Comparison of ENCODE assay signal across 22 cellular contexts in genomic region chr7:6420680-6421079, GRCh38. TPM values are rescaled to one million over a fixed set of nuclear protein-coding genes. Genes with fewer than 3 reads are reported as not detected.
DNase-seq lines count a peak whose midpoint lies in the region; ATAC-seq and TF ChIP-seq lines count a peak whose summit lies in the region.
"Had no signal": no experiment of that assay in that cellular context is flagged by ENCODE, and none has a peak within 500 bp of the region (broad histone marks: within the 10 kb centered on the region; RNA-seq: fewer than 3 reads in every experiment).

No MANE protein-coding gene starts in this region.

- no peak overlapping the region for H3K27ac ChIP-seq in aorta (ENCODE audit: low read depth in 1 of 2, low read length in 2 of 2)
- H3K27ac ChIP-seq: 22Rv1 had no signal

- 90 to 94% methylated on average over 10 of the region's 10 CpGs for WGBS in aorta, 2 donors

- no peak for ATAC-seq in aorta (ENCODE audit: low FRiP score)
- ATAC-seq: CD8-positive, alpha-beta T cell; HCT116 had no signal

- H3K36me3 Mint-ChIP-seq in endothelial cell (ENCODE audit: low read depth, unreplicated experiment) (peaks cover 50% of the 10 kb centered on the region), HFFc6 (ENCODE audit: low read depth) (peaks cover 56% of the 10 kb centered on the region)

- H3K9me3 Mint-ChIP-seq in endothelial cell (ENCODE audit: unreplicated experiment) (no peaks in the 10 kb centered on the region), HFFc6 (peaks cover 4% of the 10 kb centered on the region; the same call in 1 of the 2 replicates)
- H3K9me3 Mint-ChIP-seq: CD8-positive, alpha-beta T cell had no signal

- peak overlapping the region; percentile 82 for H3K4me3 Mint-ChIP-seq in endothelial cell (ENCODE audit: unreplicated experiment)
- no peak overlapping the region for H3K4me3 Mint-ChIP-seq in HFFc6
- H3K4me3 Mint-ChIP-seq: CD8-positive, alpha-beta T cell had no signal

- no peaks in the 10 kb centered on the region for H3K36me3 ChIP-seq in aorta (ENCODE audit: control insufficient read depth in 1 of 2, insufficient read depth in 2 of 2, low read length in 1 of 2)

- H3K27me3 Mint-ChIP-seq in endothelial cell (ENCODE audit: unreplicated experiment) = peaks cover 7% of the 10 kb centered on the region
- H3K27me3 Mint-ChIP-seq in HFFc6 (ENCODE audit: insufficient read depth) = 0 out of 2 replicates have a peak, but pooled peaks cover 1% of the 10 kb centered on the region

- no peak for TF ChIP-seq CTCF in endothelial cell (IDR thresholded peaks at IDR 0.05; ENCODE audit: unreplicated experiment)
- no peak for TF ChIP-seq CTCF in HFFc6 (IDR thresholded peaks at IDR 0.05)

- H3K4me3 ChIP-seq in aorta (ENCODE audit: low read length in 2 of 2) = no peak overlapping the region
- H3K4me3 ChIP-seq: MG63 had no signal

- no peak overlapping the region for H3K27ac Mint-ChIP-seq in endothelial cell (ENCODE audit: unreplicated experiment)
- no peak overlapping the region for H3K27ac Mint-ChIP-seq in HFFc6
- H3K27ac Mint-ChIP-seq: CD8-positive, alpha-beta T cell had no signal

- DNase-seq in DMS 273 (lab: John Stamatoyannopoulos, UW; ENCODE audit: unreplicated experiment) (peak; percentile 47), DMS 273 treated with DMSO at 0.1 percent for 48 hours (lab: John Stamatoyannopoulos, UW) (no peak), NCI-H1694 treated with DMSO at 0.1 percent for 48 hours (lab: John Stamatoyannopoulos, UW) (peak; percentile 56), endothelial cell (ENCODE audit: low spot score) (no peak), Ammon's horn (ENCODE audit: low spot score) (no peak), aorta (no peak), HFFc6 (no peak), RPMI8226 (no peak)
- DNase-seq: Caco-2; CD8-positive, alpha-beta T cell; DND-41; KBM-7; MG63; NCI-H1105 treated with DMSO at 0.1 percent for 48 hours; NCI-H146; NCI-H2029 treated with DMSO at 0.1 percent for 48 hours; NCI-H226; NCI-H510A; NCI-H69; SHP77 had no signal

- no peaks in the 10 kb centered on the region for H3K9me3 ChIP-seq in aorta (ENCODE audit: control insufficient read depth, low read length)
- H3K9me3 ChIP-seq: Caco-2, MG63 had no signal

- no peaks in the 10 kb centered on the region for H3K27me3 ChIP-seq in aorta (ENCODE audit: control insufficient read depth in 1 of 2, insufficient read depth in 2 of 2, low read length in 1 of 2)
- H3K27me3 ChIP-seq: MG63 had no signal

- intact Hi-C loops in aorta (cut with DNase I) = no loop called here

- H3K4me1 Mint-ChIP-seq in endothelial cell (ENCODE audit: unreplicated experiment) = no peaks in the 10 kb centered on the region
- no peaks in the 10 kb centered on the region for H3K4me1 Mint-ChIP-seq in HFFc6 (ENCODE audit: low read depth)

- H3K4me1 ChIP-seq in aorta (ENCODE audit: control insufficient read depth in 1 of 2, insufficient read depth in 2 of 2, low read length in 2 of 2) = no peaks in the 10 kb centered on the region
- H3K4me1 ChIP-seq: Caco-2 had no signal

RNA-seq across cellular contexts. Expression of gene DAGLB, which starts 27.1 kb away (rescaled TPM):
- total RNA-seq in endothelial cell (ENCODE audit: unreplicated experiment) (27.2 TPM), aorta (10 to 100 TPM; 15.5 to 19.7 TPM)
- polyA plus RNA-seq in aorta = 10 to 100 TPM in 1 of 2 donors, 1 to 10 TPM in 1; 3.6 to 18.0 TPM
- 10 to 100 TPM; 29.2 to 39.5 (median 33.2) TPM for total RNA-seq in HFFc6 (2021; fragmentation: NEBNext Ultra II Directional; extraction: Animal tissue kit (Norgen Biotek cat#: 25700))

RNA-seq across cellular contexts. Expression of gene RAC1, which starts 46.4 kb away (rescaled TPM):
- total RNA-seq in endothelial cell (ENCODE audit: unreplicated experiment) (307 TPM), aorta (100 to 1,000 TPM; 216 to 217 TPM)
- 100 to 1,000 TPM; 234 to 235 TPM for polyA plus RNA-seq in aorta
- 100 to 1,000 TPM; 311 to 400 (median 359) TPM for total RNA-seq in HFFc6 (2021; fragmentation: NEBNext Ultra II Directional; extraction: Animal tissue kit (Norgen Biotek cat#: 25700))

Comparison
In these comparisons a context has a peak if more than half of its experiments do, and no peak if none do; other contexts are left out.
1. DNase-seq: peak in DMS 273 (single experiment) and NCI-H1694 treated with DMSO at 0.1 percent for 48 hours (single experiment); none in DMS 273 treated with DMSO at 0.1 percent for 48 hours (single experiment), endothelial cell (single experiment), Ammon's horn (single experiment), aorta (0 of 2), HFFc6 (single experiment) and RPMI8226 (single experiment).